In genomic region chr1:171219751-171220385, GRCh38 we compare ENCODE assay signal across 10 cellular contexts. TPM values are rescaled to one million over a fixed set of nuclear protein-coding genes. Genes with fewer than 3 reads are reported as not detected.
A peak's percentile ranks its signal among the peaks of the same experiment; 100 is the strongest.
DNase-seq lines count a peak whose midpoint lies in the region; ATAC-seq, FAIRE-seq and TF ChIP-seq lines count a peak whose summit lies in the region.
"Had no signal": no experiment of that assay in that cellular context is flagged by ENCODE, and none has a peak within 500 bp of the region (broad histone marks: within the 10 kb centered on the region; RNA-seq: fewer than 3 reads in every experiment).

No MANE protein-coding gene starts in this region.

- TF ChIP-seq POLR2A in heart left ventricle (IDR thresholded peaks at IDR 0.05) = no peak

- H3K36me3 Mint-ChIP-seq in CD4-positive, alpha-beta T cell (ENCODE audit: low read depth) = no peaks in the 10 kb centered on the region
- H3K36me3 Mint-ChIP-seq: activated naive CD8-positive, alpha-beta T cell treated with anti-CD3 and anti-CD28 coated beads, Interleukin-2, amount 10 ng/mL, durations not matched to agents 7 days and 5 days had no signal

- H3K4me3 ChIP-seq in heart left ventricle (peak overlapping the region in 4 of 12 donors; percentile 2 to 28 (median 20)), coronary artery (no peak overlapping the region), left lung (no peak overlapping the region)
- H3K4me3 ChIP-seq: A549 had no signal

- peaks cover 2% of the 10 kb centered on the region for H3K9me3 Mint-ChIP-seq in CD4-positive, alpha-beta T cell
- H3K9me3 Mint-ChIP-seq: activated naive CD8-positive, alpha-beta T cell treated with anti-CD3 and anti-CD28 coated beads, Interleukin-2, amount 10 ng/mL, durations not matched to agents 7 days and 5 days had no signal

- H3K9me3 ChIP-seq in heart left ventricle = no peaks in the 10 kb centered on the region
- no peaks in the 10 kb centered on the region for H3K9me3 ChIP-seq in left lung
- no peaks in the 10 kb centered on the region for H3K9me3 ChIP-seq in CD4-positive, alpha-beta T cell (ENCODE audit: control insufficient read depth, low read length)
- H3K9me3 ChIP-seq: A549 had no signal

- H3K27me3 ChIP-seq in heart left ventricle = no peaks in the 10 kb centered on the region
- no peaks in the 10 kb centered on the region for H3K27me3 ChIP-seq in left lung
- peaks cover 9% of the 10 kb centered on the region for H3K27me3 ChIP-seq in CD4-positive, alpha-beta T cell (ENCODE audit: control insufficient read depth, insufficient read depth, low read length)

- intact Hi-C loops in heart left ventricle (cut with DNase I) (no loop called here), left ventricle myocardium superior (cut with micrococcal nuclease) (no loop called here), left lung (cut with DNase I) (loop anchor here in 1 of 2 donors (10.0 kb wide), 2 partner anchors 135 to 255 kb away; no protein-coding TSS in a partner anchor)
- intact Hi-C loops in CD4-positive, alpha-beta T cell (cut with DNase I, micrococcal nuclease) = loop anchor here in 1 of 2 experiments (5.0 kb wide), 1 partner anchor 77 kb away; no protein-coding TSS in a partner anchor

- H3K27me3 Mint-ChIP-seq in CD4-positive, alpha-beta T cell = peaks cover 18% of the 10 kb centered on the region

- ATAC-seq in heart left ventricle (no peak), left ventricle myocardium superior (no peak), left lung (peak; percentile 47), GM21515 (IDR thresholded peaks at IDR 0.05; ENCODE audit: unreplicated experiment) (no peak), HG02571 (IDR thresholded peaks at IDR 0.05; ENCODE audit: unreplicated experiment) (no peak)
- no peak for ATAC-seq in CD4-positive, alpha-beta T cell (ENCODE audit: poor library complexity)
- ATAC-seq: A549 had no signal

- whole genome bisulfite sequencing in heart left ventricle, 4 donors = 66 to 82% (median 77%) methylated on average over 4 of the region's 4 CpGs

- TF ChIP-seq CTCF in heart left ventricle (IDR thresholded peaks at IDR 0.05) (no peak), coronary artery (IDR thresholded peaks at IDR 0.05) (no peak), left lung (IDR thresholded peaks at IDR 0.05) (no peak)
- TF ChIP-seq CTCF in CD4-positive, alpha-beta T cell (IDR thresholded peaks at IDR 0.05) = no peak

- no peak overlapping the region for H3K4me3 Mint-ChIP-seq in CD4-positive, alpha-beta T cell
- H3K4me3 Mint-ChIP-seq: activated naive CD8-positive, alpha-beta T cell treated with anti-CD3 and anti-CD28 coated beads, Interleukin-2, amount 10 ng/mL, durations not matched to agents 7 days and 5 days had no signal

- POLR2A ChIA-PET in CD4-positive, alpha-beta T cell (lab: Charles Lee) = no interaction called here

- H3K36me3 ChIP-seq in heart left ventricle = no peaks in the 10 kb centered on the region
- H3K36me3 ChIP-seq in left lung = no peaks in the 10 kb centered on the region

- FAIRE-seq in urothelium cell line (lab: Jason Lieb, UNC) = no peak
- FAIRE-seq: A549 had no signal

- DNase-seq in heart left ventricle (no peak), left ventricle myocardium superior (no peak), coronary artery (ENCODE audit: low spot score) (no peak), left lung (no peak), urothelium cell line (ENCODE audit: low spot score) (peak; percentile 44)
- DNase-seq in CD4-positive, alpha-beta T cell = no peak
- DNase-seq: activated naive CD8-positive, alpha-beta T cell treated with anti-CD3 and anti-CD28 coated beads, Interleukin-2, amount 10 ng/mL, durations not matched to agents 7 days and 5 days had no signal

- CTCF ChIA-PET in CD4-positive, alpha-beta T cell (lab: Charles Lee) = no interaction called here

- no peaks in the 10 kb centered on the region for H3K4me1 Mint-ChIP-seq in CD4-positive, alpha-beta T cell (ENCODE audit: low read depth)

- peak overlapping the region; percentile 45 to 81 (median 62) for H3K27ac ChIP-seq in heart left ventricle
- peak overlapping the region; percentile 71 to 73 for H3K27ac ChIP-seq in coronary artery
- H3K27ac ChIP-seq in left lung = peak overlapping the region; percentile 53 to 75
- no peak overlapping the region for H3K27ac ChIP-seq in CD4-positive, alpha-beta T cell (ENCODE audit: low read depth, low read length)
- H3K27ac ChIP-seq: A549 had no signal

- no peak overlapping the region for H3K27ac Mint-ChIP-seq in CD4-positive, alpha-beta T cell
- H3K27ac Mint-ChIP-seq: activated naive CD8-positive, alpha-beta T cell treated with anti-CD3 and anti-CD28 coated beads, Interleukin-2, amount 10 ng/mL, durations not matched to agents 7 days and 5 days had no signal

- peaks cover 0 to 62% (median 23%) of the 10 kb centered on the region in 12 donors for H3K4me1 ChIP-seq in heart left ventricle
- peaks cover 0 to 6% of the 10 kb centered on the region in 2 donors for H3K4me1 ChIP-seq in left lung
- H3K4me1 ChIP-seq: A549 had no signal

RNA-seq across cellular contexts. Expression of gene FMO1, which starts 28.4 kb away (rescaled TPM):
- total RNA-seq in heart left ventricle = 1 to 10 TPM in 2 of 9 donors, under 1 TPM in 6, not detected in 1; 0.23 to 7.0 (median 0.59) TPM
- under 1 TPM in 1 of 2 donors, not detected in 1; 0.15 TPM for polyA plus RNA-seq in heart left ventricle
- total RNA-seq in left ventricle myocardium superior = 0.59 TPM
- total RNA-seq in left lung = 1 to 10 TPM; 1.9 to 2.7 TPM
- not detected for total RNA-seq in CD4-positive, alpha-beta T cell
- total RNA-seq: activated naive CD8-positive, alpha-beta T cell treated with anti-CD3 and anti-CD28 coated beads, Interleukin-2, amount 10 ng/mL, durations not matched to agents 7 days and 5 days had no signal
- polyA plus RNA-seq: A549 had no signal

RNA-seq across cellular contexts. Expression of gene FMO2, which starts 34.8 kb away (rescaled TPM):
- 10 to 100 TPM; 17.8 to 65.6 (median 31.3) TPM for total RNA-seq in heart left ventricle
- polyA plus RNA-seq in heart left ventricle = 10 to 100 TPM in 1 of 2 donors, 1 to 10 TPM in 1; 7.5 to 24.4 TPM
- total RNA-seq in left ventricle myocardium superior = 53.5 TPM
- total RNA-seq in left lung = 10 to 100 TPM; 33.9 to 63.4 TPM
- total RNA-seq in CD4-positive, alpha-beta T cell = not detected
- total RNA-seq: activated naive CD8-positive, alpha-beta T cell treated with anti-CD3 and anti-CD28 coated beads, Interleukin-2, amount 10 ng/mL, durations not matched to agents 7 days and 5 days had no signal
- polyA plus RNA-seq: A549 had no signal

Comparison
In these comparisons a context has a peak if more than half of its experiments do, and no peak if none do; other contexts are left out.
1. RNA of gene FMO2, which starts 34.8 kb away (total RNA-seq): 33.9 to 63.4 TPM in left lung, 53.5 TPM in left ventricle myocardium superior (single experiment) and 17.8 to 65.6 TPM in heart left ventricle; not detected in CD4-positive, alpha-beta T cell; every median in the first group is over 10 times any median in the second.